In genomic region chr2:219695145-219695544, GRCh38 we compare ENCODE assay signal across 26 cellular contexts.
"Had no signal": no experiment of that assay in that cellular context is flagged by ENCODE, and none has a peak within 500 bp of the region (broad histone marks: within the 10 kb centered on the region; RNA-seq: fewer than 3 reads in every experiment).

No MANE protein-coding gene starts in this region.

- H3K36me3 Mint-ChIP-seq: naive thymus-derived CD8-positive, alpha-beta T cell; stimulated activated naive B cell treated with anti-CD40 and anti-IgM and Interleukin-4, amounts not matched to agents 10 μg/mL and 1 μg/mL and 100 μg/mL, for 72 hours had no signal

- H3K36me3 ChIP-seq: lower lobe of right lung, neural progenitor cell, ovary, right atrium auricular region, sigmoid colon, stomach, thoracic aorta, tibial artery, uterus had no signal

- H3K4me2 ChIP-seq: neural progenitor cell, smooth muscle cell had no signal

- H3K9ac ChIP-seq: neural progenitor cell had no signal

- H3K27ac Mint-ChIP-seq: naive thymus-derived CD8-positive, alpha-beta T cell; nephron; neural progenitor cell; progenitor cell of endocrine pancreas; stimulated activated naive B cell treated with anti-CD40 and anti-IgM and Interleukin-4, amounts not matched to agents 10 μg/mL and 1 μg/mL and 100 μg/mL, for 72 hours had no signal

- H3K4me1 ChIP-seq: lower lobe of right lung, sigmoid colon, stomach, uterus had no signal

- H3K9me3 ChIP-seq: lower lobe of right lung, ovary, right atrium auricular region, sigmoid colon, stomach, thoracic aorta, tibial artery, uterus had no signal

- H3K4me3 Mint-ChIP-seq: naive thymus-derived CD8-positive, alpha-beta T cell; nephron; neural progenitor cell; stimulated activated naive B cell treated with anti-CD40 and anti-IgM and Interleukin-4, amounts not matched to agents 10 μg/mL and 1 μg/mL and 100 μg/mL, for 72 hours had no signal

- H3K27ac ChIP-seq: lower lobe of right lung, neural progenitor cell, ovary, right atrium auricular region, sigmoid colon, stomach, thoracic aorta, tibial artery, uterus had no signal

- H3K4me1 Mint-ChIP-seq: naive thymus-derived CD8-positive, alpha-beta T cell; stimulated activated naive B cell treated with anti-CD40 and anti-IgM and Interleukin-4, amounts not matched to agents 10 μg/mL and 1 μg/mL and 100 μg/mL, for 72 hours had no signal

- H2AFZ ChIP-seq: neural progenitor cell had no signal

- DNase-seq: head of caudate nucleus; hippocampal formation; kidney glomerular epithelial cell; left cardiac atrium; lower lobe of right lung; mammary epithelial cell; mesenchymal stem cell; naive thymus-derived CD8-positive, alpha-beta T cell; ovary; sigmoid colon; stimulated activated CD4-positive, alpha-beta T cell treated with anti-CD3 and anti-CD28 coated beads, Interleukin-1b, Interleukin-23, amount 100 ng/mL, for 48 hours; stimulated activated CD4-positive, alpha-beta T cell treated with anti-CD3 and anti-CD28 coated beads, Interleukin-4, amount 100 ng/mL, for 1 hour; stimulated activated naive B cell treated with anti-CD40 and anti-IgM and Interleukin-4, amounts not matched to agents 10 μg/mL and 1 μg/mL and 100 μg/mL, for 72 hours; stimulated activated naive CD8-positive, alpha-beta T cell treated with anti-CD3 and anti-CD28 coated beads, Interleukin-15, Interleukin-2, amounts not matched to agents 100 U/mL and 50 U/mL, for 24 hours; stomach; tibial artery; trophoblast cell; uterus had no signal

- H3K4me3 ChIP-seq: lower lobe of right lung, neural progenitor cell, ovary, right atrium auricular region, sigmoid colon, smooth muscle cell, stomach, thoracic aorta, tibial artery, uterus had no signal

- FAIRE-seq: keratinocyte had no signal

- ATAC-seq: left lobe of liver; lower lobe of right lung; naive thymus-derived CD8-positive, alpha-beta T cell; stimulated activated naive B cell treated with anti-CD40 and anti-IgM and Interleukin-4, amounts not matched to agents 10 μg/mL and 1 μg/mL and 100 μg/mL, for 72 hours; stimulated activated naive CD8-positive, alpha-beta T cell treated with anti-CD3 and anti-CD28 coated beads, Interleukin-15, Interleukin-2, amounts not matched to agents 100 U/mL and 50 U/mL, for 24 hours had no signal

- H3K27me3 ChIP-seq: ovary, right atrium auricular region, sigmoid colon, uterus had no signal
